In the genomic region with DNA sequence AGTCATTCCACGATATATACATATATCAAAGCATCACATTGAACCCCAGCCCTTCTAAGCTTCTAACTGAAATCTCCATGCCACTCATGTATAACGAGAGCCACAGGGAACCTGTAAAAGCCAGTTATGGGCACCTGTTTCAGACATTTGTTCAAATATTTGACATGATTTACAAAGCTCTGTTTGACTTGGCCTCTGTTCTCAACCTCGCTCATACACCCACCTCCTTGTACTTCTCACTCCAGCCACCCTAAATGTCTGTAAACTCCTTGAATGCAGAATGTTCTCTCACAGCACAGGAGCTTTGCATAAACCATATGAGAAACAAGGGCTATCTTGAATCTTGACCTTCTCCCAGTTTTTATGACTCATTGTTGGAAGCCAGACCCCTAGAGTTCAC, we compare ENCODE assay signal across 21 cellular contexts. TPM values are rescaled to one million over a fixed set of nuclear protein-coding genes. Genes with fewer than 3 reads are reported as not detected.
DNase-seq lines count a peak whose midpoint lies in the region; ATAC-seq and TF ChIP-seq lines count a peak whose summit lies in the region.
"Had no signal": no experiment of that assay in that cellular context is flagged by ENCODE, and none has a peak within 500 bp of the region (broad histone marks: within the 10 kb centered on the region; RNA-seq: fewer than 3 reads in every experiment).

No MANE protein-coding gene starts in this region.

- no peak for ATAC-seq in GM19035 (IDR thresholded peaks at IDR 0.05; ENCODE audit: unreplicated experiment)
- ATAC-seq: Right ventricle myocardium inferior, T-helper 17 cell had no signal

- no peaks in the 10 kb centered on the region for H3K9me3 ChIP-seq in prostate gland

- no peaks in the 10 kb centered on the region for H3K27me3 ChIP-seq in prostate gland (replicated peaks; ENCODE audit: insufficient read depth)

- H3K4me3 ChIP-seq in prostate gland = no peak overlapping the region

- no peak for TF ChIP-seq CTCF in prostate gland (IDR thresholded peaks at IDR 0.05)

- no peak overlapping the region for H3K27ac ChIP-seq in prostate gland
- H3K27ac ChIP-seq: KMS-11 had no signal

- intact Hi-C loops in prostate gland (cut with DNase I) = no loop called here

- 33% methylated on average over 3 of the region's 3 CpGs for WGBS in prostate gland

- TF ChIP-seq POLR2A in prostate gland (IDR thresholded peaks at IDR 0.05) = no peak

- DNase-seq in NCI-H146 treated with DMSO at 0.1 percent for 48 hours (lab: John Stamatoyannopoulos, UW; ENCODE audit: unreplicated experiment) = peak; percentile 28
- DNase-seq in NCI-H69 (lab: John Stamatoyannopoulos, UW) = peak; percentile 62
- DNase-seq in SHP77 (lab: John Stamatoyannopoulos, UW) = peak; percentile 13 to 26
- DNase-seq in prostate gland (ENCODE audit: low spot score) = peak; percentile 39
- DNase-seq in SKM-1 treated with dmso at 0.1 percent for 144 hours (lab: John Stamatoyannopoulos, UW; ENCODE audit: unreplicated experiment) = no peak
- DNase-seq in activated effector memory CD4-positive, alpha-beta T cell treated with Interleukin-2 at 50 U/mL for 16 hours = no peak
- no peak for DNase-seq in NCI-H1694 treated with DMSO at 0.1 percent for 48 hours (lab: John Stamatoyannopoulos, UW)
- DNase-seq: CD4-positive, CD25-positive, alpha-beta regulatory T cell; GOT3; HCEC 1CT; NCI-H1417 treated with DMSO at 0.1 percent for 48 hours; NCI-H2171; NCI-H446; NCI-H526; OCI-M1; SW 1271; T-helper 17 cell had no signal

- H3K36me3 ChIP-seq in prostate gland = no peaks in the 10 kb centered on the region

- H3K4me1 ChIP-seq in prostate gland (replicated peaks) = no peaks in the 10 kb centered on the region

RNA-seq across cellular contexts. Expression of a gene that starts 36.9 kb away (rescaled TPM):
- 1 to 10 TPM in 1 of 2 donors, under 1 TPM in 1; 0.57 to 1.3 TPM for total RNA-seq in prostate gland
- total RNA-seq: G401 had no signal

RNA-seq across cellular contexts. Expression of a gene that starts 49.8 kb away (rescaled TPM):
- 10 to 100 TPM; 23.2 to 30.4 TPM for total RNA-seq in prostate gland

Comparison
In these comparisons a context has a peak if more than half of its experiments do, and no peak if none do; other contexts are left out.
1. DNase-seq: peak in NCI-H146 treated with DMSO at 0.1 percent for 48 hours (single experiment), NCI-H69 (single experiment), SHP77 (2 of 2) and prostate gland (single experiment); none in SKM-1 treated with dmso at 0.1 percent for 144 hours (single experiment), activated effector memory CD4-positive, alpha-beta T cell treated with Interleukin-2 at 50 U/mL for 16 hours (single experiment) and NCI-H1694 treated with DMSO at 0.1 percent for 48 hours (single experiment).